Comparison of ENCODE assay signal across 8 cellular contexts in genomic region chr13:85317781-85318180, GRCh38.
"Had no signal": no experiment of that assay in that cellular context is flagged by ENCODE, and none has a peak within 500 bp of the region (broad histone marks: within the 10 kb centered on the region; RNA-seq: fewer than 3 reads in every experiment).

No MANE protein-coding gene starts in this region.

- H3K4me2 ChIP-seq: GM23338, KMS-11 had no signal

- H3K27ac Mint-ChIP-seq: GM23338, H9 had no signal

- H3K4me3 Mint-ChIP-seq: GM23338, H9 had no signal

- ATAC-seq: GM23338 had no signal

- H3K27ac ChIP-seq: KMS-11 had no signal

- H3K4me3 ChIP-seq: GM23338 had no signal

- H3K9me3 Mint-ChIP-seq: GM23338, H9 had no signal

- DNase-seq: H9, HCEC 1CT, KBM-7 had no signal

- H2AFZ ChIP-seq: GM23338 had no signal

- H3K9ac ChIP-seq: KMS-11 had no signal

- H3K4me1 Mint-ChIP-seq: GM23338 had no signal

- FAIRE-seq: H1, H54, HTR-8/SVneo had no signal
